16 cellular contexts compared by ENCODE assay signal in the genomic region with DNA sequence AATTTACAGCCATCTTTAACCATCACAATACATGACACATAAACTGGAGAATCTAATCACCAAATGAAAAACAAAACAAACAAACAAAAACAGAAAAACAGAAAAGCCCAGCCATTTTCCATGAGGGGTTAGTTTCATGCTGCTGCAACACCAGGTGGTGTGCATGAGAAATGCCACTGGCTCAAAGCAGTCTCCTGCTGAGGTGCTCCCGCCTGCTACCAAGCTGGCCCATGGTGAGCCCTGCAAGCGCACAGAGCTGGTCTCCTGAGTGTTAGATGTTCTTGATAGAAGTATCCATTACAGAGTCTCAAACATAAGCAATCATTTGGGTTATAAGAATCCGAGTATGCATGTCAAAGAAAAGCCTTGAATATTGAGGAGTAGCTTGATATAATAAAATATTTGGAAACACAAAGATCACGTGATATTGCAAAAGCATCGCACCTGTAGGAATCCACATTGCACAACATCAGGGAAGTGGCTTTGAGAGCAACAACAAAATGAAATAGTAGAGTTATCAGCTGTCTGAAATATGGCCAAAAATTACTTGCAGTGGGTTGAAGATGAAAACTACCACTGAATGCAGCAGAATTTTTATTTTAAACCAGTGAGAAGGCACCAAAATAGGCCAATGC.
"Had no signal": no experiment of that assay in that cellular context is flagged by ENCODE, and none has a peak within 500 bp of the region (broad histone marks: within the 10 kb centered on the region; RNA-seq: fewer than 3 reads in every experiment).

No MANE protein-coding gene starts in this region.

- H3K4me3 ChIP-seq: esophagus squamous epithelium, gastroesophageal sphincter, left ventricle myocardium inferior, mucosa of descending colon, sigmoid colon, skin epidermis, stomach, thoracic aorta had no signal

- ATAC-seq: gastroesophageal sphincter; left cardiac atrium; mucosa of descending colon; naive thymus-derived CD8-positive, alpha-beta T cell had no signal

- H3K27ac Mint-ChIP-seq: naive thymus-derived CD8-positive, alpha-beta T cell had no signal

- DNase-seq: effector memory CD4-positive, alpha-beta T cell; esophagus squamous epithelium; kidney; left cardiac atrium; left ventricle myocardium inferior; mucosa of descending colon; naive thymus-derived CD8-positive, alpha-beta T cell; posterior cingulate gyrus; sigmoid colon; stimulated activated CD4-positive, alpha-beta T cell treated with anti-CD3 and anti-CD28 coated beads, Interleukin-12 subunit alpha, Interleukin-12 subunit beta, amount 100 ng/mL, for 4 hours; stimulated activated naive CD4-positive, alpha-beta T cell; stomach; substantia nigra had no signal

- H3K4me3 Mint-ChIP-seq: naive thymus-derived CD8-positive, alpha-beta T cell had no signal

- H3K4me1 ChIP-seq: gastroesophageal sphincter had no signal

- H3K27ac ChIP-seq: esophagus squamous epithelium, gastroesophageal sphincter, left ventricle myocardium inferior, sigmoid colon, skin epidermis, stomach, thoracic aorta had no signal

- H3K9me3 ChIP-seq: mucosa of descending colon, thoracic aorta had no signal

- H3K36me3 Mint-ChIP-seq: naive thymus-derived CD8-positive, alpha-beta T cell had no signal

- H3K36me3 ChIP-seq: esophagus squamous epithelium, gastroesophageal sphincter, left ventricle myocardium inferior, sigmoid colon, stomach, thoracic aorta had no signal

- H3K4me1 Mint-ChIP-seq: naive thymus-derived CD8-positive, alpha-beta T cell had no signal

- H3K27me3 ChIP-seq: esophagus squamous epithelium, gastroesophageal sphincter, sigmoid colon, stomach had no signal
